Comparison of ENCODE assay signal across 10 cellular contexts in genomic region chr13:109256866-109257760, GRCh38.
A peak's percentile ranks its signal among the peaks of the same experiment; 100 is the strongest.
DNase-seq lines count a peak whose midpoint lies in the region; ATAC-seq and TF ChIP-seq lines count a peak whose summit lies in the region.
"Had no signal": no experiment of that assay in that cellular context is flagged by ENCODE, and none has a peak within 500 bp of the region (broad histone marks: within the 10 kb centered on the region; RNA-seq: fewer than 3 reads in every experiment).

No MANE protein-coding gene starts in this region.

- H3K9me2 ChIP-seq in HCT116 (ENCODE audit: insufficient read depth): no peaks in the 10 kb centered on the region

- H3K27me3 ChIP-seq in HCT116 (ENCODE audit: insufficient read depth, low read length) (no peaks in the 10 kb centered on the region), ascending aorta (no peaks in the 10 kb centered on the region)

- intact Hi-C loops in HCT116 (cut with micrococcal nuclease) (loop anchor here (5.0 kb wide), 1 partner anchor 110 kb away; no protein-coding TSS in a partner anchor), ascending aorta (cut with DNase I) (loop anchor here (1.0 to 10.0 kb wide), 4 partner anchors 101 to 850 kb away; no protein-coding TSS in a partner anchor), left ventricle myocardium superior (cut with micrococcal nuclease) (no loop called here)

- TF ChIP-seq POLR2A in HCT116 (IDR thresholded peaks at IDR 0.05; ENCODE audit: borderline replicate concordance, extremely low read depth, insufficient read depth, insufficient read length): no peak

- H3K4me3 ChIP-seq in HCT116 (replicated peaks in 1 of 2; ENCODE audit: low read depth in 1 of 2, low read length in 2 of 2) (peak overlapping the region in 1 of 2 experiments; percentile 18; a peak in 1 of 4 replicates), ascending aorta (no peak overlapping the region), skeletal muscle cell (ENCODE audit: low read depth, low read length) (no peak overlapping the region)

- peak overlapping the region; percentile 59; the same call in 1 of the 2 replicates for H3K27ac ChIP-seq in HCT116 (ENCODE audit: low read depth, low read length)
- H3K27ac ChIP-seq in ascending aorta: peak overlapping the region; percentile 55 to 56

- peaks cover 4% of the 10 kb centered on the region for H3K36me3 Mint-ChIP-seq in natural killer cell treated with Interleukin-12 subunit alpha and Interleukin-12 subunit beta and Interleukin-15 and Interleukin-18, amount 100 ng/mL, for 72 hours
- no peaks in the 10 kb centered on the region for H3K36me3 Mint-ChIP-seq in activated naive CD8-positive, alpha-beta T cell treated with anti-CD3 and anti-CD28 coated beads, Interleukin-2, amount 50 U/mL, for 24 hours (ENCODE audit: low read depth)

- RAD21 ChIA-PET in HCT116 (lab: Charles Lee; ENCODE audit: low non-redundant PET in 1 of 2, low total read pairs in 2 of 2, uncharacterized antibody in 2 of 2, unreplicated experiment in 2 of 2): no interaction called here

- POLR2A ChIA-PET in HCT116 (lab: Charles Lee): interaction anchor here (1.0 kb wide), 1 partner anchor 7 kb away, joined by 4 read pairs; no protein-coding TSS in a partner anchor

- peaks cover 0 to 24% of the 10 kb centered on the region in 2 donors for H3K4me1 Mint-ChIP-seq in natural killer cell treated with Interleukin-12 subunit alpha and Interleukin-12 subunit beta and Interleukin-15 and Interleukin-18, amount 100 ng/mL, for 72 hours (ENCODE audit: low read depth in 2 of 2)
- H3K4me1 Mint-ChIP-seq in activated naive CD8-positive, alpha-beta T cell treated with anti-CD3 and anti-CD28 coated beads, Interleukin-2, amount 50 U/mL, for 24 hours: no peaks in the 10 kb centered on the region

- H3K27me3 Mint-ChIP-seq in natural killer cell treated with Interleukin-12 subunit alpha and Interleukin-12 subunit beta and Interleukin-15 and Interleukin-18, amount 100 ng/mL, for 72 hours: no peaks in the 10 kb centered on the region
- peaks cover 1% of the 10 kb centered on the region for H3K27me3 Mint-ChIP-seq in activated naive CD8-positive, alpha-beta T cell treated with anti-CD3 and anti-CD28 coated beads, Interleukin-2, amount 50 U/mL, for 24 hours

- peak overlapping the region; percentile 76 for H3K4me2 ChIP-seq in HCT116 (ENCODE audit: low read length)

- no peaks in the 10 kb centered on the region for H4K20me1 ChIP-seq in HCT116 (ENCODE audit: insufficient read depth)

- CTCF ChIA-PET in HCT116 (lab: Charles Lee): no interaction called here

- peaks cover 32% of the 10 kb centered on the region; the same call in 1 of the 2 replicates for H3K79me2 ChIP-seq in HCT116 (ENCODE audit: insufficient read depth, low read length)

- H3K9ac ChIP-seq in HCT116 (ENCODE audit: low read length): peak overlapping the region; percentile 40

- H3K4me3 Mint-ChIP-seq in natural killer cell treated with Interleukin-12 subunit alpha and Interleukin-12 subunit beta and Interleukin-15 and Interleukin-18, amount 100 ng/mL, for 72 hours: no peak overlapping the region
- no peak overlapping the region for H3K4me3 Mint-ChIP-seq in activated naive CD8-positive, alpha-beta T cell treated with anti-CD3 and anti-CD28 coated beads, Interleukin-2, amount 50 U/mL, for 24 hours

- H3K4me1 ChIP-seq in HCT116 (ENCODE audit: control insufficient read depth in 1 of 2, insufficient read depth in 2 of 2, low read length in 2 of 2): peaks cover 32 to 94% of the 10 kb centered on the region in 2 experiments
- H3K4me1 ChIP-seq in ascending aorta: peaks cover 3% of the 10 kb centered on the region in 2 donors

- no peaks in the 10 kb centered on the region for H3K9me3 Mint-ChIP-seq in natural killer cell treated with Interleukin-12 subunit alpha and Interleukin-12 subunit beta and Interleukin-15 and Interleukin-18, amount 100 ng/mL, for 72 hours
- no peaks in the 10 kb centered on the region for H3K9me3 Mint-ChIP-seq in activated naive CD8-positive, alpha-beta T cell treated with anti-CD3 and anti-CD28 coated beads, Interleukin-2, amount 50 U/mL, for 24 hours

- H2AFZ ChIP-seq in HCT116 (ENCODE audit: low read depth, low read length, poor library complexity, severe bottlenecking): no peak overlapping the region

- TF ChIP-seq RAD21 in HCT116 (IDR thresholded peaks at IDR 0.05; ENCODE audit: low read depth): no peak

- DNase-seq in HCT116 (ENCODE audit: low read depth, low spot score): peak; percentile 78
- DNase-seq in ascending aorta (ENCODE audit: low spot score in 2 of 2): peak in 1 of 2 donors; percentile 80
- no peak for DNase-seq in left ventricle myocardium superior
- peak; percentile 99 for DNase-seq in skeletal muscle cell (ENCODE audit: low read depth)
- DNase-seq in NCI-H524 treated with DMSO at 0.1 percent for 48 hours (lab: John Stamatoyannopoulos, UW): no peak
- no peak for DNase-seq in natural killer cell treated with Interleukin-12 subunit alpha and Interleukin-12 subunit beta and Interleukin-15 and Interleukin-18, amount 100 ng/mL, for 72 hours (ENCODE audit: low spot score)
- no peak for DNase-seq in activated naive CD8-positive, alpha-beta T cell treated with anti-CD3 and anti-CD28 coated beads, Interleukin-2, amount 50 U/mL, for 24 hours
- no peak for DNase-seq in inferior parietal cortex (ENCODE audit: extremely low spot score)
- DNase-seq: NK-92 treated with Interleukin-12 subunit alpha and Interleukin-12 subunit beta, amount 100 ng/mL, for 24 hours; stimulated activated CD4-positive, alpha-beta T cell treated with anti-CD3 and anti-CD28 coated beads, Interleukin-4, amount 100 ng/mL, for 24 hours had no signal

- BruUV-seq in HCT116 (replicated peaks; lab: Mats Ljungman, UMichigan): no TSS peak

- TF ChIP-seq CTCF in HCT116 (IDR thresholded peaks at IDR 0.05 in 2 of 3, conservative IDR thresholded peaks at IDR 0.05 in 1 of 3; ENCODE audit: borderline replicate concordance in 1 of 3, insufficient read depth in 1 of 3, low read depth in 2 of 3, low read length in 2 of 3) (no peak), ascending aorta (IDR thresholded peaks at IDR 0.05) (no peak)

- H3K27ac Mint-ChIP-seq in natural killer cell treated with Interleukin-12 subunit alpha and Interleukin-12 subunit beta and Interleukin-15 and Interleukin-18, amount 100 ng/mL, for 72 hours: no peak overlapping the region
- H3K27ac Mint-ChIP-seq in activated naive CD8-positive, alpha-beta T cell treated with anti-CD3 and anti-CD28 coated beads, Interleukin-2, amount 50 U/mL, for 24 hours: no peak overlapping the region

- H3K36me3 ChIP-seq in HCT116 (ENCODE audit: control insufficient read depth in 1 of 2, insufficient read depth in 2 of 2, low read length in 2 of 2) (0 out of 4 replicates have a peak, but pooled peaks cover 0 to 5% of the 10 kb centered on the region in 2 experiments), ascending aorta (no peaks in the 10 kb centered on the region)

- H3K9me3 ChIP-seq in HCT116 (ENCODE audit: control insufficient read depth in 1 of 2, insufficient read depth in 1 of 2, low read depth in 1 of 2, low read length in 2 of 2): no peaks in the 10 kb centered on the region
- H3K9me3 ChIP-seq in ascending aorta: no peaks in the 10 kb centered on the region

- ATAC-seq in HCT116 (peak; percentile 75), left ventricle myocardium superior (peak; percentile 95)
- no peak for ATAC-seq in natural killer cell treated with Interleukin-12 subunit alpha and Interleukin-12 subunit beta and Interleukin-15 and Interleukin-18, amount 100 ng/mL, for 72 hours
- ATAC-seq in activated naive CD8-positive, alpha-beta T cell treated with anti-CD3 and anti-CD28 coated beads, Interleukin-2, amount 50 U/mL, for 24 hours: no peak

TF ChIP-seq in HCT116, 20 proteins besides CTCF, POLR2A, EP300 and RAD21 (continues in another document):
- TF ChIP-seq CEBPB (IDR thresholded peaks at IDR 0.05; ENCODE audit: low read depth): peak; percentile 98
- TF ChIP-seq EZH2 (IDR thresholded peaks at IDR 0.05): no peak
- TF ChIP-seq ZBTB33 (IDR thresholded peaks at IDR 0.05; ENCODE audit: extremely low read depth, insufficient replicate concordance, low read length): no peak
- peak; percentile 71 for TF ChIP-seq SP1 (IDR thresholded peaks at IDR 0.05; ENCODE audit: low read depth)
- peak; percentile 25; the same call in 1 of the 2 replicates for TF ChIP-seq EGR1 (IDR thresholded peaks at IDR 0.05; ENCODE audit: low read depth)
- peak; percentile 53 for TF ChIP-seq SRF (IDR thresholded peaks at IDR 0.05; ENCODE audit: low read depth)
- TF ChIP-seq ATF3 (IDR thresholded peaks at IDR 0.05): 0 out of 2 replicates have a peak, but pooled peaks have one; percentile 32
- TF ChIP-seq POLR2AphosphoS5 (IDR thresholded peaks at IDR 0.05; ENCODE audit: low read depth, low read length): peak; percentile 53; the same call in 1 of the 2 replicates
- TF ChIP-seq CBX3 (IDR thresholded peaks at IDR 0.05; ENCODE audit: low read depth): peak; percentile 51; the same call in 1 of the 2 replicates

Comparison
In these comparisons a context has a peak if more than half of its experiments do, and no peak if none do; other contexts are left out.
1. ATAC-seq: peak in HCT116 (single experiment) and left ventricle myocardium superior (single experiment); none in natural killer cell treated with Interleukin-12 subunit alpha and Interleukin-12 subunit beta and Interleukin-15 and Interleukin-18, amount 100 ng/mL, for 72 hours (0 of 2) and activated naive CD8-positive, alpha-beta T cell treated with anti-CD3 and anti-CD28 coated beads, Interleukin-2, amount 50 U/mL, for 24 hours (single experiment).
2. DNase-seq: peak in HCT116 (single experiment) and skeletal muscle cell (single experiment); none in left ventricle myocardium superior (single experiment), NCI-H524 treated with DMSO at 0.1 percent for 48 hours (single experiment), natural killer cell treated with Interleukin-12 subunit alpha and Interleukin-12 subunit beta and Interleukin-15 and Interleukin-18, amount 100 ng/mL, for 72 hours (single experiment), activated naive CD8-positive, alpha-beta T cell treated with anti-CD3 and anti-CD28 coated beads, Interleukin-2, amount 50 U/mL, for 24 hours (single experiment) and inferior parietal cortex (single experiment).